In genomic region chr2:10144771-10145518, GRCh38 we compare ENCODE assay signal across 20 cellular contexts. TPM values are rescaled to one million over a fixed set of nuclear protein-coding genes. Genes with fewer than 3 reads are reported as not detected.
A peak's percentile ranks its signal among the peaks of the same experiment; 100 is the strongest.
DNase-seq lines count a peak whose midpoint lies in the region; ATAC-seq and TF ChIP-seq lines count a peak whose summit lies in the region.
"Had no signal": no experiment of that assay in that cellular context is flagged by ENCODE, and none has a peak within 500 bp of the region (broad histone marks: within the 10 kb centered on the region; RNA-seq: fewer than 3 reads in every experiment).

No MANE protein-coding gene starts in this region.

- H3K4me3 ChIP-seq in thymus (ENCODE audit: low read length) (no peak overlapping the region), upper lobe of right lung (no peak overlapping the region), A673 (ENCODE audit: low read depth, low read length, poor library complexity, severe bottlenecking) (no peak overlapping the region)
- H3K4me3 ChIP-seq: hepatocyte, lung had no signal

- no TSS peak for BruUV-seq in A673 (replicated peaks; lab: Mats Ljungman, UMichigan)

- intact Hi-C loops in upper lobe of right lung (cut with DNase I) (no loop called here), A673 (cut with micrococcal nuclease; ENCODE audit: unreplicated experiment) (no loop called here)

- no peak for DNase-seq in activated T-cell treated with anti-CD3 and anti-CD28 coated beads, Interleukin-2, amount 50 U/mL, for 72 hours
- DNase-seq in activated T-cell treated with anti-CD3 and anti-CD28 coated beads for 4 hours (no peak), inferior parietal cortex (ENCODE audit: extremely low spot score) (peak; percentile 44), upper lobe of right lung (no peak), A673 (ENCODE audit: low spot score) (no peak)
- DNase-seq in activated CD4-positive, CD25-positive, alpha-beta regulatory T cell (lab: John Stamatoyannopoulos, UW) = no peak
- DNase-seq: activated B cell treated with CpG ODN at 0.5 μM for 24 hours; DMS79 treated with DMSO at 0.1 percent for 48 hours; endodermal cell; NCI-H1436 treated with DMSO at 0.1 percent for 48 hours; NCI-H2171; NCI-H526; occipital lobe; stimulated activated naive CD4-positive, alpha-beta T cell had no signal

- POLR2A ChIA-PET in A673 (lab: Charles Lee; ENCODE audit: low non-redundant PET) = interaction anchor here (0.5 kb wide), 1 partner anchor 42 kb away, joined by 4 read pairs; no protein-coding TSS in a partner anchor

- no peaks in the 10 kb centered on the region for H3K27me3 Mint-ChIP-seq in activated T-cell treated with anti-CD3 and anti-CD28 coated beads, Interleukin-2, amount 50 U/mL, for 72 hours (ENCODE audit: low read depth)
- H3K27me3 Mint-ChIP-seq in brain = no peaks in the 10 kb centered on the region
- H3K27me3 Mint-ChIP-seq: activated B cell treated with CpG ODN at 0.5 μM for 24 hours had no signal

- H3K27ac ChIP-seq in thymus (ENCODE audit: low read depth) = peak overlapping the region; percentile 31
- no peak overlapping the region for H3K27ac ChIP-seq in upper lobe of right lung
- H3K27ac ChIP-seq in A673 (ENCODE audit: low read depth, low read length, poor library complexity, severe bottlenecking) = no peak overlapping the region
- H3K27ac ChIP-seq: hepatocyte had no signal

- CTCF ChIA-PET in A673 (lab: Charles Lee) = no interaction called here

- H3K4me1 ChIP-seq in thymus (ENCODE audit: control insufficient read depth, insufficient read depth, low read length) = peaks cover 7% of the 10 kb centered on the region
- peaks cover 4% of the 10 kb centered on the region for H3K4me1 ChIP-seq in upper lobe of right lung
- H3K4me1 ChIP-seq in A673 (ENCODE audit: insufficient read depth, low read length, poor library complexity, severe bottlenecking) = no peaks in the 10 kb centered on the region

- no peaks in the 10 kb centered on the region for H3K27me3 ChIP-seq in thymus (ENCODE audit: control insufficient read depth, insufficient read depth)
- H3K27me3 ChIP-seq in upper lobe of right lung = no peaks in the 10 kb centered on the region
- no peaks in the 10 kb centered on the region for H3K27me3 ChIP-seq in A673 (replicated peaks; ENCODE audit: insufficient read depth, low read depth, low read length, poor library complexity)
- H3K27me3 ChIP-seq: hepatocyte had no signal

- H3K9me3 Mint-ChIP-seq in activated T-cell treated with anti-CD3 and anti-CD28 coated beads, Interleukin-2, amount 50 U/mL, for 72 hours = no peaks in the 10 kb centered on the region
- H3K9me3 Mint-ChIP-seq in brain = peaks cover 0 to 6% (median 2%) of the 10 kb centered on the region in 5 experiments
- H3K9me3 Mint-ChIP-seq: activated B cell treated with CpG ODN at 0.5 μM for 24 hours; endodermal cell; T-helper 2 cell treated with Interferon-gamma antibody and Interleukin-4, amounts not matched to agents 5 μg/mL and 100 μg/mL, for 36 hours had no signal

- no peak overlapping the region for H3K4me3 Mint-ChIP-seq in activated T-cell treated with anti-CD3 and anti-CD28 coated beads, Interleukin-2, amount 50 U/mL, for 72 hours
- no peak overlapping the region for H3K4me3 Mint-ChIP-seq in brain
- H3K4me3 Mint-ChIP-seq: activated B cell treated with CpG ODN at 0.5 μM for 24 hours; endodermal cell; T-helper 2 cell treated with Interferon-gamma antibody and Interleukin-4, amounts not matched to agents 5 μg/mL and 100 μg/mL, for 36 hours had no signal

- peak overlapping the region; percentile 22 for H3K27ac Mint-ChIP-seq in activated T-cell treated with anti-CD3 and anti-CD28 coated beads, Interleukin-2, amount 50 U/mL, for 72 hours
- H3K27ac Mint-ChIP-seq in brain = peak overlapping the region in 4 of 5 experiments; percentile 8 to 75 (median 62)
- H3K27ac Mint-ChIP-seq: activated B cell treated with CpG ODN at 0.5 μM for 24 hours; endodermal cell; T-helper 2 cell treated with Interferon-gamma antibody and Interleukin-4, amounts not matched to agents 5 μg/mL and 100 μg/mL, for 36 hours had no signal

- H3K9me3 ChIP-seq in thymus (ENCODE audit: control insufficient read depth) = no peaks in the 10 kb centered on the region
- no peaks in the 10 kb centered on the region for H3K9me3 ChIP-seq in upper lobe of right lung
- no peaks in the 10 kb centered on the region for H3K9me3 ChIP-seq in A673 (ENCODE audit: low read depth, low read length, poor library complexity, severe bottlenecking)

- TF ChIP-seq CTCF in brain (conservative IDR thresholded peaks at IDR 0.05) (no peak), upper lobe of right lung (IDR thresholded peaks at IDR 0.05) (no peak), A673 (conservative IDR thresholded peaks at IDR 0.05; ENCODE audit: low read depth, low read length) (no peak)

- ATAC-seq in activated T-cell treated with anti-CD3 and anti-CD28 coated beads, Interleukin-2, amount 50 U/mL, for 72 hours (replicated peaks in 1 of 2) = no peak
- no peak for ATAC-seq in upper lobe of right lung
- ATAC-seq: HCT116 had no signal

- WGBS in thymus = 96% methylated on average over 16 of the region's 16 CpGs

- peaks cover 27% of the 10 kb centered on the region for H3K4me1 Mint-ChIP-seq in activated T-cell treated with anti-CD3 and anti-CD28 coated beads, Interleukin-2, amount 50 U/mL, for 72 hours (ENCODE audit: low read depth)
- peaks cover 28% of the 10 kb centered on the region for H3K4me1 Mint-ChIP-seq in brain
- H3K4me1 Mint-ChIP-seq: activated B cell treated with CpG ODN at 0.5 μM for 24 hours, endodermal cell had no signal

- H3K36me3 ChIP-seq in thymus (ENCODE audit: control insufficient read depth, insufficient read depth) (peaks cover 44% of the 10 kb centered on the region), upper lobe of right lung (no peaks in the 10 kb centered on the region), A673 (ENCODE audit: insufficient read depth, low read length, poor library complexity, severe bottlenecking) (no peaks in the 10 kb centered on the region)

- H3K36me3 Mint-ChIP-seq in activated T-cell treated with anti-CD3 and anti-CD28 coated beads, Interleukin-2, amount 50 U/mL, for 72 hours (ENCODE audit: insufficient read depth in 2 of 2) = peaks cover 11 to 48% of the 10 kb centered on the region in 2 donors
- peaks cover 10% of the 10 kb centered on the region for H3K36me3 Mint-ChIP-seq in brain

RNA-seq across cellular contexts. Expression of gene RRM2, which starts 22.4 kb away (rescaled TPM):
- 100 to 1,000 TPM; 222 to 233 TPM for total RNA-seq in activated T-cell treated with anti-CD3 and anti-CD28 coated beads, Interleukin-2, amount 50 U/mL, for 72 hours
- 45.9 TPM for polyA plus RNA-seq in brain (ENCODE audit: insufficient read depth, low read depth, low replicate concordance)
- 4.2 TPM for polyA plus RNA-seq in thymus
- 2.3 TPM for total RNA-seq in upper lobe of right lung
- total RNA-seq in A673 (2021) = 414 and 486 TPM in 2 replicates

Comparison
In these comparisons a context has a peak if more than half of its experiments do, and no peak if none do; other contexts are left out.
1. RNA of gene RRM2, which starts 22.4 kb away (total RNA-seq): 414 to 486 TPM in A673 and 222 to 233 TPM in activated T-cell treated with anti-CD3 and anti-CD28 coated beads, Interleukin-2, amount 50 U/mL, for 72 hours; 2.3 TPM in upper lobe of right lung (single experiment); every median in the first group is over 10 times any median in the second.